Comparison of ENCODE assay signal across 9 cellular contexts in genomic region chr20:58894652-58895051, GRCh38. TPM values are rescaled to one million over a fixed set of nuclear protein-coding genes. Genes with fewer than 3 reads are reported as not detected.
A peak's percentile ranks its signal among the peaks of the same experiment; 100 is the strongest.
DNase-seq lines count a peak whose midpoint lies in the region; ATAC-seq and TF ChIP-seq lines count a peak whose summit lies in the region.
"Had no signal": no experiment of that assay in that cellular context is flagged by ENCODE, and none has a peak within 500 bp of the region (broad histone marks: within the 10 kb centered on the region; RNA-seq: fewer than 3 reads in every experiment).

No MANE protein-coding gene starts in this region.

- TF ChIP-seq POLR2A in suprapubic skin (IDR thresholded peaks at IDR 0.05): no peak

- peaks cover 51% of the 10 kb centered on the region for H3K4me1 Mint-ChIP-seq in activated naive CD4-positive, alpha-beta T cell treated with anti-CD3 and anti-CD28 coated beads for 36 hours (ENCODE audit: low read depth)
- H3K4me1 Mint-ChIP-seq in activated CD8-positive, alpha-beta T cell treated with anti-CD3 and anti-CD28 coated beads, Interleukin-2, amount 10 ng/mL, durations not matched to agents 7 days and 5 days (ENCODE audit: low read depth): peaks cover 55% of the 10 kb centered on the region

- H3K36me3 ChIP-seq in iPS-18a (ENCODE audit: control insufficient read depth, low read depth, low read length) (peaks cover 31% of the 10 kb centered on the region), suprapubic skin (no peaks in the 10 kb centered on the region)

- H3K27me3 ChIP-seq in iPS-18a (ENCODE audit: control insufficient read depth, insufficient read depth, low read length) (no peaks in the 10 kb centered on the region), suprapubic skin (no peaks in the 10 kb centered on the region)

- no peaks in the 10 kb centered on the region for H3K27me3 Mint-ChIP-seq in activated naive CD4-positive, alpha-beta T cell treated with anti-CD3 and anti-CD28 coated beads for 36 hours (ENCODE audit: low read depth)
- H3K27me3 Mint-ChIP-seq in activated CD8-positive, alpha-beta T cell treated with anti-CD3 and anti-CD28 coated beads, Interleukin-2, amount 10 ng/mL, durations not matched to agents 7 days and 5 days (ENCODE audit: low read depth): no peaks in the 10 kb centered on the region

- DNase-seq in activated naive CD4-positive, alpha-beta T cell treated with anti-CD3 and anti-CD28 coated beads for 36 hours: no peak
- DNase-seq in activated naive CD4-positive, alpha-beta T cell (lab: John Stamatoyannopoulos, UW): no peak
- DNase-seq in activated CD8-positive, alpha-beta T cell treated with anti-CD3 and anti-CD28 coated beads, Interleukin-2, amount 10 ng/mL, durations not matched to agents 7 days and 5 days: no peak
- DNase-seq in suprapubic skin (ENCODE audit: low spot score in 2 of 2) (no peak), posterior cingulate gyrus (no peak), NCI-H526 (lab: John Stamatoyannopoulos, UW) (no peak), Kasumi-1 (lab: John Stamatoyannopoulos, UW) (no peak)
- DNase-seq: NCI-H187 treated with DMSO at 0.1 percent for 48 hours had no signal

- no peak for TF ChIP-seq CTCF in suprapubic skin (IDR thresholded peaks at IDR 0.05)

- peak overlapping the region; percentile 69 for H3K27ac ChIP-seq in iPS-18a (ENCODE audit: low read length)
- no peak overlapping the region for H3K27ac ChIP-seq in suprapubic skin

- intact Hi-C loops in activated naive CD4-positive, alpha-beta T cell treated with anti-CD3 and anti-CD28 coated beads for 36 hours (cut with micrococcal nuclease): loop anchor here (5.0 kb wide), 1 partner anchor 507 kb away; the partner anchor contains the start of gene VAPB
- intact Hi-C loops in posterior cingulate gyrus (cut with DNase I): no loop called here

- no peak for ATAC-seq in activated CD8-positive, alpha-beta T cell treated with anti-CD3 and anti-CD28 coated beads, Interleukin-2, amount 10 ng/mL, durations not matched to agents 7 days and 5 days

- H3K9me3 Mint-ChIP-seq in activated naive CD4-positive, alpha-beta T cell treated with anti-CD3 and anti-CD28 coated beads for 36 hours: no peaks in the 10 kb centered on the region
- no peaks in the 10 kb centered on the region for H3K9me3 Mint-ChIP-seq in activated CD8-positive, alpha-beta T cell treated with anti-CD3 and anti-CD28 coated beads, Interleukin-2, amount 10 ng/mL, durations not matched to agents 7 days and 5 days (ENCODE audit: insufficient read depth)

- POLR2A ChIA-PET in activated CD8-positive, alpha-beta T cell treated with anti-CD3 and anti-CD28 coated beads, Interleukin-2, amount 10 ng/mL, durations not matched to agents 7 days and 5 days (lab: Charles Lee): no interaction called here

- peak overlapping the region; percentile 86 for H3K27ac Mint-ChIP-seq in activated naive CD4-positive, alpha-beta T cell treated with anti-CD3 and anti-CD28 coated beads for 36 hours
- peak overlapping the region; percentile 67 for H3K27ac Mint-ChIP-seq in activated CD8-positive, alpha-beta T cell treated with anti-CD3 and anti-CD28 coated beads, Interleukin-2, amount 10 ng/mL, durations not matched to agents 7 days and 5 days

- H3K4me3 Mint-ChIP-seq in activated naive CD4-positive, alpha-beta T cell treated with anti-CD3 and anti-CD28 coated beads for 36 hours: peak overlapping the region; percentile 50
- H3K4me3 Mint-ChIP-seq in activated CD8-positive, alpha-beta T cell treated with anti-CD3 and anti-CD28 coated beads, Interleukin-2, amount 10 ng/mL, durations not matched to agents 7 days and 5 days: peak overlapping the region; percentile 82

- H3K4me3 ChIP-seq in iPS-18a (ENCODE audit: low read length): peak overlapping the region; percentile 90
- H3K4me3 ChIP-seq in suprapubic skin: peak overlapping the region; percentile 11

- H3K4me1 ChIP-seq in iPS-18a (ENCODE audit: control insufficient read depth, low read depth, low read length): peaks cover 65% of the 10 kb centered on the region
- peaks cover 70% of the 10 kb centered on the region for H3K4me1 ChIP-seq in suprapubic skin

- peak overlapping the region; percentile 31 for H3K9ac ChIP-seq in iPS-18a (ENCODE audit: low read length)

- CTCF ChIA-PET in activated naive CD4-positive, alpha-beta T cell treated with anti-CD3 and anti-CD28 coated beads for 36 hours (lab: Charles Lee): no interaction called here
- CTCF ChIA-PET in activated CD8-positive, alpha-beta T cell treated with anti-CD3 and anti-CD28 coated beads, Interleukin-2, amount 10 ng/mL, durations not matched to agents 7 days and 5 days (lab: Charles Lee): no interaction called here

- H3K36me3 Mint-ChIP-seq in activated naive CD4-positive, alpha-beta T cell treated with anti-CD3 and anti-CD28 coated beads for 36 hours (ENCODE audit: low read depth): peaks cover 37% of the 10 kb centered on the region
- peaks cover 67% of the 10 kb centered on the region for H3K36me3 Mint-ChIP-seq in activated CD8-positive, alpha-beta T cell treated with anti-CD3 and anti-CD28 coated beads, Interleukin-2, amount 10 ng/mL, durations not matched to agents 7 days and 5 days (ENCODE audit: low read depth)

- H3K9me3 ChIP-seq in iPS-18a (ENCODE audit: control insufficient read depth, low read depth, low read length): no peaks in the 10 kb centered on the region
- H3K9me3 ChIP-seq in suprapubic skin: no peaks in the 10 kb centered on the region

- no peak for TF ChIP-seq EP300 in suprapubic skin (IDR thresholded peaks at IDR 0.05)

RNA-seq across cellular contexts. Expression of gene GNAS, which starts 42.1 kb away (rescaled TPM):
- total RNA-seq in activated naive CD4-positive, alpha-beta T cell treated with anti-CD3 and anti-CD28 coated beads for 36 hours: 100 to 1,000 TPM; 770 to 802 TPM
- 100 to 1,000 TPM; 912 to 952 TPM for total RNA-seq in activated CD8-positive, alpha-beta T cell treated with anti-CD3 and anti-CD28 coated beads, Interleukin-2, amount 10 ng/mL, durations not matched to agents 7 days and 5 days
- total RNA-seq in suprapubic skin: 100 to 1,000 TPM; 334 to 533 (median 451) TPM

RNA-seq across cellular contexts. Expression of gene GNAS-AS1, which starts 44.0 kb away (rescaled TPM):
- 1 to 10 TPM; 1.6 to 1.9 TPM for total RNA-seq in activated naive CD4-positive, alpha-beta T cell treated with anti-CD3 and anti-CD28 coated beads for 36 hours
- total RNA-seq in activated CD8-positive, alpha-beta T cell treated with anti-CD3 and anti-CD28 coated beads, Interleukin-2, amount 10 ng/mL, durations not matched to agents 7 days and 5 days: 1 to 10 TPM; 1.3 to 2.0 TPM
- total RNA-seq in suprapubic skin: not detected
